In the genomic region with DNA sequence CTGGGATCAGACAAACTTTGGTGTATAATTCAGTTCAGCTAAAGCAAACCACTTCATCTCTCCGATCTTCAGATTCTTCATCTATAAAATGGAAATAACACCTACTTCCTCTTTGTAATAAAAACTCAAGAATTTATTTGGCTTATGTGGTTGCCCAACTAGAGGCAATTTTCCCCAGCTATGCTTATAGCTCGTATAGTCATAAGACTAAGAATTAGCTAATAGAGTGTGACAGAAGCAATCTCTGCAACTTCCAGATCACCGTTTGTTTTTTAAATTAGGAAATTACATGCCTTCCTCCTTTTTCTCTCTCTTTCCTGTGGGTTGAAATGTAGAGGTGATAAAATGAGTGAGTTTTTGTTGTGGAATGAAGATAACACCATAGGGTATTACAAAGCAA, we compare ENCODE assay signal across 21 cellular contexts. TPM values are rescaled to one million over a fixed set of nuclear protein-coding genes. Genes with fewer than 3 reads are reported as not detected.
DNase-seq lines count a peak whose midpoint lies in the region; ATAC-seq, FAIRE-seq and TF ChIP-seq lines count a peak whose summit lies in the region.
"Had no signal": no experiment of that assay in that cellular context is flagged by ENCODE, and none has a peak within 500 bp of the region (broad histone marks: within the 10 kb centered on the region; RNA-seq: fewer than 3 reads in every experiment).

No MANE protein-coding gene starts in this region.

- TF ChIP-seq POLR2A in endothelial cell of umbilical vein (IDR thresholded peaks at IDR 0.05; ENCODE audit: low read depth, low read length) = no peak

- no peak overlapping the region for H3K27ac Mint-ChIP-seq in activated T-helper 1 cell treated with anti-CD3 and anti-CD28 coated beads, Interleukin-12 subunit alpha, Interleukin-12 subunit beta, Interleukin-2, Interleukin-4 antibody, amounts not matched to agents 30 ng/mL and 10 ng/mL and 1 ng/mL, durations not matched to agents 14 hours and 24 hours and 36 hours
- H3K27ac Mint-ChIP-seq: T-helper 17 cell had no signal

- H3K4me1 ChIP-seq in right atrium auricular region = peaks cover 0 to 38% of the 10 kb centered on the region in 2 donors
- H3K4me1 ChIP-seq in heart right ventricle = peaks cover 3 to 45% (median 24%) of the 10 kb centered on the region in 9 donors
- no peaks in the 10 kb centered on the region for H3K4me1 ChIP-seq in endothelial cell of umbilical vein (ENCODE audit: control insufficient read depth, extremely low read depth, insufficient read depth, low read length)

- no peaks in the 10 kb centered on the region for H3K9me3 ChIP-seq in right atrium auricular region
- peaks cover 0 to 11% (median 0%) of the 10 kb centered on the region in 11 donors for H3K9me3 ChIP-seq in heart right ventricle
- no peaks in the 10 kb centered on the region for H3K9me3 ChIP-seq in endothelial cell of umbilical vein (replicated peaks; ENCODE audit: control insufficient read depth, insufficient read depth, low read length)

- TF ChIP-seq CTCF in right atrium auricular region (IDR thresholded peaks at IDR 0.05) (no peak), heart right ventricle (IDR thresholded peaks at IDR 0.05) (no peak), endothelial cell of umbilical vein (IDR thresholded peaks at IDR 0.05; ENCODE audit: extremely low read depth in 1 of 2, insufficient read depth in 1 of 2, low read depth in 1 of 2, low read length in 2 of 2) (no peak)

- H3K79me2 ChIP-seq in endothelial cell of umbilical vein (ENCODE audit: control insufficient read depth, insufficient read depth, low read length) = no peaks in the 10 kb centered on the region

- ATAC-seq in heart right ventricle (no peak), GM19324 (IDR thresholded peaks at IDR 0.05; ENCODE audit: low FRiP score, unreplicated experiment) (no peak), HG02970 (IDR thresholded peaks at IDR 0.05; ENCODE audit: low FRiP score, unreplicated experiment) (no peak)
- ATAC-seq: T-helper 17 cell had no signal

- DNase-seq in right atrium auricular region (ENCODE audit: low spot score) (no peak), heart right ventricle (no peak), NOMO-1 treated with DMSO at 0.1 percent for 48 hours (lab: John Stamatoyannopoulos, UW; ENCODE audit: unreplicated experiment) (peak; percentile 94), endothelial cell of umbilical vein (ENCODE audit: low read depth, low spot score) (peak; percentile 6), putamen (ENCODE audit: low spot score) (no peak)
- DNase-seq in activated T-helper 1 cell treated with anti-CD3 and anti-CD28 coated beads, Interleukin-12 subunit alpha, Interleukin-12 subunit beta, Interleukin-2, Interleukin-4 antibody, amounts not matched to agents 30 ng/mL and 10 ng/mL and 1 ng/mL, durations not matched to agents 14 hours and 24 hours and 36 hours (ENCODE audit: low spot score) = no peak
- DNase-seq: DMS53, IMR-90, Kasumi-1, NCI-H1048, NCI-H146, NCI-H2081 treated with DMSO at 0.1 percent for 48 hours, NCI-H526, SHP77 treated with DMSO at 0.1 percent for 48 hours, T-helper 17 cell had no signal

- no peak overlapping the region for H3K4me3 Mint-ChIP-seq in activated T-helper 1 cell treated with anti-CD3 and anti-CD28 coated beads, Interleukin-12 subunit alpha, Interleukin-12 subunit beta, Interleukin-2, Interleukin-4 antibody, amounts not matched to agents 30 ng/mL and 10 ng/mL and 1 ng/mL, durations not matched to agents 14 hours and 24 hours and 36 hours
- H3K4me3 Mint-ChIP-seq: T-helper 17 cell had no signal

- H3K4me3 ChIP-seq in right atrium auricular region = no peak overlapping the region
- H3K4me3 ChIP-seq in heart right ventricle = no peak overlapping the region
- H3K4me3 ChIP-seq in endothelial cell of umbilical vein (replicated peaks in 1 of 3; ENCODE audit: insufficient read depth in 1 of 3, low read depth in 1 of 3, low read length in 3 of 3) = no peak overlapping the region

- H3K4me1 Mint-ChIP-seq in activated T-helper 1 cell treated with anti-CD3 and anti-CD28 coated beads, Interleukin-12 subunit alpha, Interleukin-12 subunit beta, Interleukin-2, Interleukin-4 antibody, amounts not matched to agents 30 ng/mL and 10 ng/mL and 1 ng/mL, durations not matched to agents 14 hours and 24 hours and 36 hours (ENCODE audit: low read depth) = no peaks in the 10 kb centered on the region
- H3K4me1 Mint-ChIP-seq: T-helper 17 cell had no signal

- H3K36me3 Mint-ChIP-seq in activated T-helper 1 cell treated with anti-CD3 and anti-CD28 coated beads, Interleukin-12 subunit alpha, Interleukin-12 subunit beta, Interleukin-2, Interleukin-4 antibody, amounts not matched to agents 30 ng/mL and 10 ng/mL and 1 ng/mL, durations not matched to agents 14 hours and 24 hours and 36 hours (ENCODE audit: low read depth) = no peaks in the 10 kb centered on the region

- peaks cover 3% of the 10 kb centered on the region for H3K9me3 Mint-ChIP-seq in activated T-helper 1 cell treated with anti-CD3 and anti-CD28 coated beads, Interleukin-12 subunit alpha, Interleukin-12 subunit beta, Interleukin-2, Interleukin-4 antibody, amounts not matched to agents 30 ng/mL and 10 ng/mL and 1 ng/mL, durations not matched to agents 14 hours and 24 hours and 36 hours

- no peak overlapping the region for H3K9ac ChIP-seq in endothelial cell of umbilical vein (replicated peaks; ENCODE audit: extremely low read depth, insufficient read depth, low read length)

- no peak overlapping the region for H3K4me2 ChIP-seq in endothelial cell of umbilical vein (ENCODE audit: insufficient read depth, low read length)

- dilution Hi-C loops in endothelial cell of umbilical vein (cut with MboI; ENCODE audit: extremely low pct_ligation_motif_present, low sequenced_read_pairs) = no loop called here

- H3K27me3 Mint-ChIP-seq in activated T-helper 1 cell treated with anti-CD3 and anti-CD28 coated beads, Interleukin-12 subunit alpha, Interleukin-12 subunit beta, Interleukin-2, Interleukin-4 antibody, amounts not matched to agents 30 ng/mL and 10 ng/mL and 1 ng/mL, durations not matched to agents 14 hours and 24 hours and 36 hours (ENCODE audit: insufficient read depth) = peaks cover 22% of the 10 kb centered on the region

- H3K36me3 ChIP-seq in right atrium auricular region (no peaks in the 10 kb centered on the region), heart right ventricle (no peaks in the 10 kb centered on the region), endothelial cell of umbilical vein (ENCODE audit: control insufficient read depth in 2 of 2, extremely low read depth in 1 of 2, insufficient read depth in 2 of 2, low read length in 2 of 2) (no peaks in the 10 kb centered on the region)

- intact Hi-C loops in heart right ventricle (cut with DNase I) = loop anchor here in 1 of 10 donors (5.0 kb wide), 1 partner anchor 34 kb away; no protein-coding TSS in a partner anchor
- intact Hi-C loops in endothelial cell of umbilical vein (cut with micrococcal nuclease) = no loop called here
- intact Hi-C loops in activated T-helper 1 cell treated with anti-CD3 and anti-CD28 coated beads, Interleukin-12 subunit alpha, Interleukin-12 subunit beta, Interleukin-2, Interleukin-4 antibody, amounts not matched to agents 30 ng/mL and 10 ng/mL and 1 ng/mL, durations not matched to agents 14 hours and 24 hours and 36 hours (cut with micrococcal nuclease) = no loop called here

- no TSS peak for BruUV-seq in endothelial cell of umbilical vein (replicated peaks; lab: Mats Ljungman, UMichigan)

- H4K20me1 ChIP-seq in endothelial cell of umbilical vein (replicated peaks; ENCODE audit: control insufficient read depth, extremely low read depth, insufficient read depth, low read length) = no peaks in the 10 kb centered on the region

- no peak for FAIRE-seq in endothelial cell of umbilical vein (lab: Jason Lieb, UNC)
- FAIRE-seq: GM12892, H1, RCC 7860 had no signal

- H3K9me1 ChIP-seq in endothelial cell of umbilical vein (replicated peaks; ENCODE audit: control insufficient read depth, extremely low read depth, insufficient read depth, low read length) = no peaks in the 10 kb centered on the region

- H2AFZ ChIP-seq in endothelial cell of umbilical vein (ENCODE audit: low read depth, low read length) = no peak overlapping the region

- WGBS in heart right ventricle, 2 donors = 56 to 58% methylated on average over 3 of the region's 3 CpGs

- POLR2A ChIA-PET in endothelial cell of umbilical vein (lab: Charles Lee) = no interaction called here

- H3K27ac ChIP-seq in right atrium auricular region (peak overlapping the region; percentile 86 to 94), heart right ventricle (peak overlapping the region in 4 of 10 donors; percentile 40 to 57 (median 44)), endothelial cell of umbilical vein (ENCODE audit: insufficient read depth, low read depth, low read length) (no peak overlapping the region)
- H3K27ac ChIP-seq: C4-2B had no signal

- H3K27me3 ChIP-seq in right atrium auricular region (no peaks in the 10 kb centered on the region), heart right ventricle (no peaks in the 10 kb centered on the region), endothelial cell of umbilical vein (ENCODE audit: control insufficient read depth in 2 of 2, insufficient read depth in 2 of 2, low read length in 2 of 2) (peaks cover 2 to 3% of the 10 kb centered on the region in 2 experiments)

- CTCF ChIA-PET in endothelial cell of umbilical vein (lab: Charles Lee) = no interaction called here

TF ChIP-seq in endothelial cell of umbilical vein, 7 proteins besides CTCF, POLR2A, EP300 and RAD21 (continues in another document):
- TF ChIP-seq FOS (IDR thresholded peaks at IDR 0.05; ENCODE audit: borderline replicate concordance, insufficient read depth, low read length) (no peak), JUN (IDR thresholded peaks at IDR 0.05; ENCODE audit: borderline replicate concordance, insufficient read depth, insufficient read length, low read depth) (no peak), MYC (IDR thresholded peaks at IDR 0.05; ENCODE audit: low read depth, low read length) (no peak), GATA2 (IDR thresholded peaks at IDR 0.05; ENCODE audit: insufficient read depth, insufficient read length, low read depth, low read length) (no peak)

RNA-seq across cellular contexts. Expression of gene KCNF1, which starts 35.3 kb away (rescaled TPM):
- under 1 TPM; 0.30 to 0.94 TPM for total RNA-seq in right atrium auricular region
- under 1 TPM in 7 of 10 donors, not detected in 3; 0.10 to 0.42 (median 0.23) TPM for total RNA-seq in heart right ventricle
- under 1 TPM in 1 of 2 donors, not detected in 1; 0.25 TPM for polyA plus RNA-seq in heart right ventricle
- total RNA-seq in endothelial cell of umbilical vein = 0.28 and 0.42 TPM in 2 replicates
- polyA plus RNA-seq in endothelial cell of umbilical vein = 0.23 and 0.27 TPM in 2 replicates
- 0.13 and 0.16 TPM in 2 replicates for polyA plus RNA-seq in endothelial cell of umbilical vein (2011; cell fraction: cytosol; rRNA removed)
- 0.17 TPM in 1 of 2 replicates, not detected in the other for polyA plus RNA-seq in endothelial cell of umbilical vein (2011; cell fraction: nucleus; rRNA removed)
- 0.43 and 0.48 TPM in 2 replicates for polyA plus RNA-seq in endothelial cell of umbilical vein (2012)
- polyA minus RNA-seq in endothelial cell of umbilical vein = 0.41 TPM in 1 of 2 replicates, not detected in the other
- not detected for polyA minus RNA-seq in endothelial cell of umbilical vein (2011; cell fraction: cytosol; rRNA and poly(A)+ RNA removed)
- polyA minus RNA-seq in endothelial cell of umbilical vein (2011; cell fraction: nucleus; rRNA and poly(A)+ RNA removed) = 0.29 and 0.43 TPM in 2 replicates
- not detected in 2 replicates for total RNA-seq in activated T-helper 1 cell treated with anti-CD3 and anti-CD28 coated beads, Interleukin-12 subunit alpha, Interleukin-12 subunit beta, Interleukin-2, Interleukin-4 antibody, amounts not matched to agents 30 ng/mL and 10 ng/mL and 1 ng/mL, durations not matched to agents 14 hours and 24 hours and 36 hours
- total RNA-seq: T-helper 17 cell had no signal

Comparison
In these comparisons a context has a peak if more than half of its experiments do, and no peak if none do; other contexts are left out.
1. DNase-seq: peak in NOMO-1 treated with DMSO at 0.1 percent for 48 hours (single experiment) and endothelial cell of umbilical vein (single experiment); none in right atrium auricular region (single experiment), heart right ventricle (0 of 2), putamen (single experiment) and activated T-helper 1 cell treated with anti-CD3 and anti-CD28 coated beads, Interleukin-12 subunit alpha, Interleukin-12 subunit beta, Interleukin-2, Interleukin-4 antibody, amounts not matched to agents 30 ng/mL and 10 ng/mL and 1 ng/mL, durations not matched to agents 14 hours and 24 hours and 36 hours (single experiment).